ENCODE assay signal across 21 cellular contexts in genomic region chr2:111653103-111653624, GRCh38.
DNase-seq lines count a peak whose midpoint lies in the region; ATAC-seq, FAIRE-seq and TF ChIP-seq lines count a peak whose summit lies in the region.
"Had no signal": no experiment of that assay in that cellular context is flagged by ENCODE, and none has a peak within 500 bp of the region (broad histone marks: within the 10 kb centered on the region; RNA-seq: fewer than 3 reads in every experiment).

No MANE protein-coding gene starts in this region.

- H3K27me3 Mint-ChIP-seq in stimulated activated memory B cell treated with anti-CD40 and anti-IgM and Interleukin-4, amounts not matched to agents 10 μg/mL and 1 μg/mL and 100 μg/mL, for 72 hours, result no peaks in the 10 kb centered on the region

- peaks cover 7% of the 10 kb centered on the region; the same call in 1 of the 2 replicates for H3K27me3 ChIP-seq in OCI-LY3 (ENCODE audit: low read depth, low read length)
- H3K27me3 ChIP-seq: BE2C, Peyer's patch, SJCRH30 had no signal

- peaks cover 27% of the 10 kb centered on the region for H3K4me1 ChIP-seq in OCI-LY3 (ENCODE audit: low read length)
- H3K4me1 ChIP-seq: BE2C, Peyer's patch, SJCRH30 had no signal

- H3K4me2 ChIP-seq in OCI-LY3 (ENCODE audit: low read length), result no peak overlapping the region

- ATAC-seq in stimulated activated memory B cell treated with anti-CD40 and anti-IgM and Interleukin-4, amounts not matched to agents 10 μg/mL and 1 μg/mL and 100 μg/mL, for 72 hours, result peak; percentile 6
- no peak for ATAC-seq in HG02884 (IDR thresholded peaks at IDR 0.05; ENCODE audit: unreplicated experiment)
- ATAC-seq: K562 had no signal

- DNase-seq in HTR-8/SVneo (ENCODE audit: insufficient read length, low spot score), result no peak
- peak; percentile 79 for DNase-seq in epithelial cell of esophagus (ENCODE audit: low read depth)
- no peak for DNase-seq in NCI-H748 (lab: John Stamatoyannopoulos, UW; ENCODE audit: unreplicated experiment)
- DNase-seq in putamen (ENCODE audit: low spot score), result no peak
- DNase-seq: BE2C, DMS53, GF-D8, NCI-H1092, NCI-H1436, NCI-H187 treated with DMSO at 0.1 percent for 48 hours, NCI-H2107, NCI-H748 treated with DMSO at 0.1 percent for 48 hours, Peyer's patch, SJCRH30 had no signal

- H4K20me1 ChIP-seq in OCI-LY3 (ENCODE audit: insufficient read depth, low read length), result no peaks in the 10 kb centered on the region

- no peaks in the 10 kb centered on the region for H3K9me3 Mint-ChIP-seq in stimulated activated memory B cell treated with anti-CD40 and anti-IgM and Interleukin-4, amounts not matched to agents 10 μg/mL and 1 μg/mL and 100 μg/mL, for 72 hours

- H3K4me3 ChIP-seq in OCI-LY3 (ENCODE audit: low read length), result no peak overlapping the region
- no peak overlapping the region for H3K4me3 ChIP-seq in epithelial cell of esophagus (ENCODE audit: low read length)
- H3K4me3 ChIP-seq: K562, Peyer's patch, SJCRH30 had no signal

- no peak overlapping the region for H3K27ac ChIP-seq in OCI-LY3 (ENCODE audit: low read length)
- H3K27ac ChIP-seq: Peyer's patch, SJCRH30 had no signal

- H3K9me3 ChIP-seq in OCI-LY3 (ENCODE audit: insufficient read depth, low read length), result no peaks in the 10 kb centered on the region; the same call in 1 of the 2 replicates
- H3K9me3 ChIP-seq: BE2C, Peyer's patch, SJCRH30 had no signal

- H2AFZ ChIP-seq in OCI-LY3 (ENCODE audit: low read depth, low read length), result no peak overlapping the region

- H3K4me3 Mint-ChIP-seq in stimulated activated memory B cell treated with anti-CD40 and anti-IgM and Interleukin-4, amounts not matched to agents 10 μg/mL and 1 μg/mL and 100 μg/mL, for 72 hours, result no peak overlapping the region

- H3K36me3 Mint-ChIP-seq in stimulated activated memory B cell treated with anti-CD40 and anti-IgM and Interleukin-4, amounts not matched to agents 10 μg/mL and 1 μg/mL and 100 μg/mL, for 72 hours, result no peaks in the 10 kb centered on the region

- peaks cover 8% of the 10 kb centered on the region for H3K4me1 Mint-ChIP-seq in stimulated activated memory B cell treated with anti-CD40 and anti-IgM and Interleukin-4, amounts not matched to agents 10 μg/mL and 1 μg/mL and 100 μg/mL, for 72 hours

- peaks cover 4% of the 10 kb centered on the region for H3K36me3 ChIP-seq in OCI-LY3 (replicated peaks; ENCODE audit: low read depth, low read length)
- H3K36me3 ChIP-seq: BE2C, Peyer's patch, SJCRH30 had no signal

- no peak overlapping the region for H3K9ac ChIP-seq in OCI-LY3 (ENCODE audit: low read length)

- FAIRE-seq in HTR-8/SVneo (lab: Jason Lieb, UNC), result peak; percentile 31
- FAIRE-seq: D721Med, GM19239, H54 had no signal

- H3K27ac Mint-ChIP-seq in stimulated activated memory B cell treated with anti-CD40 and anti-IgM and Interleukin-4, amounts not matched to agents 10 μg/mL and 1 μg/mL and 100 μg/mL, for 72 hours, result no peak overlapping the region

- H3K79me2 ChIP-seq in OCI-LY3 (ENCODE audit: low read length), result no peaks in the 10 kb centered on the region

- 0 out of 2 replicates have a peak, but pooled peaks have one; percentile 11 for TF ChIP-seq CTCF in OCI-LY3 (IDR thresholded peaks at IDR 0.05; ENCODE audit: low read depth, low read length)
- TF ChIP-seq CTCF in epithelial cell of esophagus (IDR thresholded peaks at IDR 0.05; ENCODE audit: insufficient read depth, low read depth, low read length, missing control alignments), result peak; percentile 53
